Comparison of ENCODE assay signal across 30 cellular contexts in the genomic region with DNA sequence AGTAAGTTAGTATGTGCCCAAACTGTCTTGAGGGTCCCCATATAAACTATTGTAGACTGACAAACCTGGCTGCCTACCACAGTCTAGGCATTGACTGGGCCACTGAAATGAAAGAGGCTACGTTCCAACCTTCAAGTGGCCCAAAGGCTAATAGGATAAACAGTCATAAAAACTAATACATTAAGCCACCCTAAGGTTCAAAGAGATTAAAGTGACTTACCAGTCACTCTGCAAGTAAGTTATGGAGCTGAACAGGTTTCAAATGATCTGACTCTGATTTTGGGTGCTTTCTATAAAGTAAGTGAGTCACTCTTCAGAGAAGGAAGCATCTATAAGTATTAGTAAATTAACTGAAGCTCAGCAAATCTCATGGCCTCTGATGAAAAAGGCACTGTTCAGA. TPM values are rescaled to one million over a fixed set of nuclear protein-coding genes. Genes with fewer than 3 reads are reported as not detected.
"Had no signal": no experiment of that assay in that cellular context is flagged by ENCODE, and none has a peak within 500 bp of the region (broad histone marks: within the 10 kb centered on the region; RNA-seq: fewer than 3 reads in every experiment).

No MANE protein-coding gene starts in this region.

- H3K27ac Mint-ChIP-seq: activated CD4-positive, alpha-beta memory T cell treated with anti-CD3 and anti-CD28 coated beads for 36 hours; activated CD4-positive, alpha-beta T cell treated with anti-CD3 and anti-CD28 coated beads, Interleukin-2, amount 10 ng/mL, durations not matched to agents 24 days and 14 days; activated T-helper 17 cell treated with anti-CD3 and anti-CD28 coated beads, Interleukin-2, amount 50 U/mL, for 72 hours; natural killer cell treated with Interleukin-12 subunit alpha and Interleukin-12 subunit beta and Interleukin-15 and Interleukin-18, amount 100 ng/mL, for 72 hours; stimulated activated naive CD8-positive, alpha-beta T cell treated with anti-CD3 and anti-CD28 coated beads, Interleukin-15, Interleukin-2, amounts not matched to agents 100 ng/mL and 50 ng/mL, for 24 hours; T-helper 1 cell treated with Interleukin-12 subunit alpha and Interleukin-12 subunit beta and Interleukin-4 antibody, amounts not matched to agents 30 μg/mL and 1 μg/mL, for 36 hours had no signal

- H3K4me1 Mint-ChIP-seq: activated CD4-positive, alpha-beta T cell treated with anti-CD3 and anti-CD28 coated beads, Interleukin-2, amount 10 ng/mL, durations not matched to agents 24 days and 14 days; activated T-helper 17 cell treated with anti-CD3 and anti-CD28 coated beads, Interleukin-2, amount 50 U/mL, for 72 hours had no signal

- H3K36me3 ChIP-seq: brain microvascular endothelial cell, WERI-Rb-1 had no signal

- H3K4me3 Mint-ChIP-seq: activated CD4-positive, alpha-beta memory T cell treated with anti-CD3 and anti-CD28 coated beads for 36 hours; activated CD4-positive, alpha-beta T cell treated with anti-CD3 and anti-CD28 coated beads, Interleukin-2, amount 10 ng/mL, durations not matched to agents 24 days and 14 days; activated T-cell treated with anti-CD3 and anti-CD28 coated beads, Interleukin-2, amount 50 U/mL, for 4 hours; activated T-helper 17 cell treated with anti-CD3 and anti-CD28 coated beads, Interleukin-2, amount 50 U/mL, for 72 hours; natural killer cell treated with Interleukin-12 subunit alpha and Interleukin-12 subunit beta and Interleukin-15 and Interleukin-18, amount 100 ng/mL, for 72 hours; stimulated activated naive CD8-positive, alpha-beta T cell treated with anti-CD3 and anti-CD28 coated beads, Interleukin-15, Interleukin-2, amounts not matched to agents 100 ng/mL and 50 ng/mL, for 24 hours; T-helper 1 cell treated with Interleukin-12 subunit alpha and Interleukin-12 subunit beta and Interleukin-4 antibody, amounts not matched to agents 30 μg/mL and 1 μg/mL, for 36 hours had no signal

- H3K9me3 ChIP-seq: gastroesophageal sphincter, left lung, mucosa of descending colon, right lobe of liver, thoracic aorta, upper lobe of left lung, vagina had no signal

- H3K9me3 Mint-ChIP-seq: activated CD4-positive, alpha-beta memory T cell treated with anti-CD3 and anti-CD28 coated beads for 36 hours; activated CD4-positive, alpha-beta T cell treated with anti-CD3 and anti-CD28 coated beads, Interleukin-2, amount 10 ng/mL, durations not matched to agents 24 days and 14 days; activated T-cell treated with anti-CD3 and anti-CD28 coated beads, Interleukin-2, amount 50 U/mL, for 4 hours; activated T-helper 17 cell treated with anti-CD3 and anti-CD28 coated beads, Interleukin-2, amount 50 U/mL, for 72 hours; natural killer cell treated with Interleukin-12 subunit alpha and Interleukin-12 subunit beta and Interleukin-15 and Interleukin-18, amount 100 ng/mL, for 72 hours; stimulated activated naive CD8-positive, alpha-beta T cell treated with anti-CD3 and anti-CD28 coated beads, Interleukin-15, Interleukin-2, amounts not matched to agents 100 ng/mL and 50 ng/mL, for 24 hours; T-helper 1 cell treated with Interleukin-12 subunit alpha and Interleukin-12 subunit beta and Interleukin-4 antibody, amounts not matched to agents 30 μg/mL and 1 μg/mL, for 36 hours had no signal

- DNase-seq: activated CD4-positive, alpha-beta memory T cell treated with anti-CD3 and anti-CD28 coated beads for 36 hours; activated CD4-positive, alpha-beta T cell treated with anti-CD3 and anti-CD28 coated beads, Interleukin-2, amount 10 ng/mL, durations not matched to agents 24 days and 14 days; activated CD4-positive, CD25-positive, alpha-beta regulatory T cell treated with anti-CD3 and anti-CD28 coated beads, Interleukin-2, amount 50 U/mL, for 72 hours; activated gamma-delta T cell treated with Interleukin-2 at 50 U/mL for 16 hours; activated naive CD4-positive, alpha-beta T cell treated with anti-CD3 and anti-CD28 coated beads, Interleukin-2, amount 50 U/mL, for 16 hours; activated T-cell treated with anti-CD3 and anti-CD28 coated beads, Interleukin-2, amount 50 U/mL, for 4 hours; amniotic stem cell; brain microvascular endothelial cell; central memory CD4-positive, alpha-beta T cell; dermis blood vessel endothelial cell; effector CD4-positive, alpha-beta T cell; kidney glomerular epithelial cell; left lung; mucosa of descending colon; right lobe of liver; stimulated activated CD4-positive, alpha-beta T cell treated with anti-CD3 and anti-CD28 coated beads, Interleukin-4, amount 100 ng/mL, for 1 hour; SW 1271; T1000; upper lobe of left lung; WERI-Rb-1 had no signal

- H3K27me3 ChIP-seq: brain microvascular endothelial cell, gastroesophageal sphincter, left lung, right lobe of liver, upper lobe of left lung, vagina had no signal

- H3K36me3 Mint-ChIP-seq: activated CD4-positive, alpha-beta memory T cell treated with anti-CD3 and anti-CD28 coated beads for 36 hours; natural killer cell treated with Interleukin-12 subunit alpha and Interleukin-12 subunit beta and Interleukin-15 and Interleukin-18, amount 100 ng/mL, for 72 hours had no signal

- FAIRE-seq: astrocyte had no signal

- ATAC-seq: activated T-cell treated with anti-CD3 and anti-CD28 coated beads, Interleukin-2, amount 50 U/mL, for 4 hours; activated T-helper 17 cell treated with anti-CD3 and anti-CD28 coated beads, Interleukin-2, amount 50 U/mL, for 72 hours; gastroesophageal sphincter; left lung; mucosa of descending colon; natural killer cell treated with Interleukin-12 subunit alpha and Interleukin-12 subunit beta and Interleukin-15 and Interleukin-18, amount 100 ng/mL, for 72 hours; right lobe of liver had no signal

- H3K4me3 ChIP-seq: gastroesophageal sphincter, left lung, lung, mucosa of descending colon, right lobe of liver, thoracic aorta, upper lobe of left lung, vagina had no signal

- H3K27ac ChIP-seq: brain microvascular endothelial cell, epithelial cell of prostate, gastroesophageal sphincter, left lung, right lobe of liver, thoracic aorta, vagina, WERI-Rb-1 had no signal

- H3K27me3 Mint-ChIP-seq: activated CD4-positive, alpha-beta memory T cell treated with anti-CD3 and anti-CD28 coated beads for 36 hours; activated CD4-positive, alpha-beta T cell treated with anti-CD3 and anti-CD28 coated beads, Interleukin-2, amount 10 ng/mL, durations not matched to agents 24 days and 14 days had no signal

RNA-seq across cellular contexts. Expression of gene PLPP3, which starts 38.0 kb away (rescaled TPM):
- total RNA-seq: activated CD4-positive, alpha-beta memory T cell treated with anti-CD3 and anti-CD28 coated beads for 36 hours; activated CD4-positive, alpha-beta T cell treated with anti-CD3 and anti-CD28 coated beads, Interleukin-2, amount 10 ng/mL, durations not matched to agents 24 days and 14 days; activated T-helper 17 cell treated with anti-CD3 and anti-CD28 coated beads, Interleukin-2, amount 50 U/mL, for 72 hours had no signal
